ENCODE assay signal across 18 cellular contexts in the genomic region with DNA sequence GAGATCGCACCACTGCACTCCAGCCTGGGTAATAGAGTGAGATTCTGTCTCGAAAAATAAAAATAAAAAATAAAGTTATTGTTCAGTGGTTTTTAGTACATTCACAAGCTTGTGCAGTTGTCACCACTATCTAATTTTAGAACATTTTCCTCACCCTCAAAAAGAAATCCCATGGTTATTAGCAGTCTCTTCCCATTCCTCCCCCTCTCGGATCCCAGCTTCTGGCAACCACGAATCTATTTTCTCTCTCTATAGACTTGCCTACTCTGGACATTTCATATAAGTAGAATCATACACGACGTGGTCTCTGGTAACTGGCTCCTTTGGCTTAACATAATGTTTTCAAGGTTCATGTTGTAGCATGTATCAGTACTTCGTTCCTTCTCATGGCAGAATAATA. TPM values are rescaled to one million over a fixed set of nuclear protein-coding genes. Genes with fewer than 3 reads are reported as not detected.
DNase-seq lines count a peak whose midpoint lies in the region; ATAC-seq, FAIRE-seq and TF ChIP-seq lines count a peak whose summit lies in the region.
"Had no signal": no experiment of that assay in that cellular context is flagged by ENCODE, and none has a peak within 500 bp of the region (broad histone marks: within the 10 kb centered on the region; RNA-seq: fewer than 3 reads in every experiment).

No MANE protein-coding gene starts in this region.

- H3K27ac ChIP-seq in astrocyte (ENCODE audit: low read depth, low read length): no peak overlapping the region
- H3K27ac ChIP-seq: GM23248 had no signal

- H3K4me1 ChIP-seq in astrocyte (ENCODE audit: insufficient read depth, low read length): no peaks in the 10 kb centered on the region

- H3K9ac ChIP-seq in astrocyte (ENCODE audit: low read length): no peak overlapping the region
- H3K9ac ChIP-seq: GM23248 had no signal

- H3K79me2 ChIP-seq in astrocyte (ENCODE audit: insufficient read depth, low read length): peaks cover 22% of the 10 kb centered on the region

- no peaks in the 10 kb centered on the region for H3K9me3 Mint-ChIP-seq in astrocyte (ENCODE audit: unreplicated experiment)
- no peaks in the 10 kb centered on the region for H3K9me3 Mint-ChIP-seq in chondrocyte (ENCODE audit: low read depth)
- no peaks in the 10 kb centered on the region for H3K9me3 Mint-ChIP-seq in activated naive CD4-positive, alpha-beta T cell treated with anti-CD3 and anti-CD28 coated beads, Interleukin-2, amount 50 U/mL, for 72 hours
- H3K9me3 Mint-ChIP-seq: CD4-positive, alpha-beta memory T cell had no signal

- H3K4me3 Mint-ChIP-seq in astrocyte (ENCODE audit: unreplicated experiment) (no peak overlapping the region), chondrocyte (ENCODE audit: unreplicated experiment) (no peak overlapping the region)
- H3K4me3 Mint-ChIP-seq: CD4-positive, alpha-beta memory T cell had no signal

- H3K4me3 ChIP-seq in astrocyte (ENCODE audit: insufficient read depth, low read depth, low read length): no peak overlapping the region
- H3K4me3 ChIP-seq: GM23248 had no signal

- FAIRE-seq in astrocyte (lab: Jason Lieb, UNC): no peak
- FAIRE-seq: G401.6, GM19239, H1 had no signal

- no peaks in the 10 kb centered on the region for H3K27me3 Mint-ChIP-seq in astrocyte (ENCODE audit: low read depth, unreplicated experiment)
- no peaks in the 10 kb centered on the region for H3K27me3 Mint-ChIP-seq in chondrocyte (ENCODE audit: low read depth)

- no peak overlapping the region for H3K4me2 ChIP-seq in astrocyte (ENCODE audit: low read length)

- H3K36me3 ChIP-seq in astrocyte (ENCODE audit: insufficient read depth, low read length): no peaks in the 10 kb centered on the region

- no peak overlapping the region for H2AFZ ChIP-seq in astrocyte (ENCODE audit: low read depth, low read length)
- H2AFZ ChIP-seq: GM23248 had no signal

- H3K36me3 Mint-ChIP-seq in astrocyte (ENCODE audit: low read depth, unreplicated experiment) (peaks cover 2% of the 10 kb centered on the region), chondrocyte (ENCODE audit: low read depth) (no peaks in the 10 kb centered on the region)
- H3K36me3 Mint-ChIP-seq in activated naive CD4-positive, alpha-beta T cell treated with anti-CD3 and anti-CD28 coated beads, Interleukin-2, amount 50 U/mL, for 72 hours: no peaks in the 10 kb centered on the region
- H3K36me3 Mint-ChIP-seq: CD4-positive, alpha-beta memory T cell had no signal

- no peaks in the 10 kb centered on the region for H3K27me3 ChIP-seq in astrocyte (ENCODE audit: insufficient read depth, low read length)

- peaks cover 28% of the 10 kb centered on the region for H4K20me1 ChIP-seq in astrocyte (ENCODE audit: insufficient read depth, low read length)

- no peak for DNase-seq in astrocyte (ENCODE audit: low read depth)
- DNase-seq in chondrocyte (ENCODE audit: low spot score): no peak
- peak; percentile 68 for DNase-seq in myocyte (ENCODE audit: low read depth)
- DNase-seq in activated naive CD4-positive, alpha-beta T cell treated with anti-CD3 and anti-CD28 coated beads, Interleukin-2, amount 50 U/mL, for 72 hours (ENCODE audit: low spot score in 2 of 2): no peak
- DNase-seq in amniotic stem cell (lab: John Stamatoyannopoulos, UW): no peak
- DNase-seq: C1 segment of cervical spinal cord; Calu3; CD4-positive, alpha-beta memory T cell; COR-L47; DMS153; DND-41; GM23248; H7; HCEC 1CT had no signal

- no peaks in the 10 kb centered on the region for H3K9me3 ChIP-seq in astrocyte (ENCODE audit: insufficient read depth, low read depth, low read length)

- TF ChIP-seq CTCF in astrocyte (IDR thresholded peaks at IDR 0.05; ENCODE audit: insufficient read depth, low read depth, low read length): no peak
- TF ChIP-seq CTCF in chondrocyte (IDR thresholded peaks at IDR 0.05): no peak

- H3K4me1 Mint-ChIP-seq in astrocyte (ENCODE audit: low read depth, unreplicated experiment) (peaks cover 15% of the 10 kb centered on the region), chondrocyte (ENCODE audit: low read depth) (peaks cover 40% of the 10 kb centered on the region)
- H3K4me1 Mint-ChIP-seq: CD4-positive, alpha-beta memory T cell had no signal

- no peak for ATAC-seq in activated naive CD4-positive, alpha-beta T cell treated with anti-CD3 and anti-CD28 coated beads, Interleukin-2, amount 50 U/mL, for 72 hours
- ATAC-seq in HG03097 (IDR thresholded peaks at IDR 0.05; ENCODE audit: low FRiP score, unreplicated experiment): no peak

- peak overlapping the region; percentile 4 for H3K27ac Mint-ChIP-seq in astrocyte (ENCODE audit: unreplicated experiment)
- H3K27ac Mint-ChIP-seq in chondrocyte (ENCODE audit: unreplicated experiment): peak overlapping the region; percentile 65
- no peak overlapping the region for H3K27ac Mint-ChIP-seq in activated naive CD4-positive, alpha-beta T cell treated with anti-CD3 and anti-CD28 coated beads, Interleukin-2, amount 50 U/mL, for 72 hours
- H3K27ac Mint-ChIP-seq: CD4-positive, alpha-beta memory T cell had no signal

RNA-seq across cellular contexts. Expression of a gene that starts 38.6 kb away (rescaled TPM):
- total RNA-seq in astrocyte (12.2 and 14.5 TPM in 2 replicates), chondrocyte (26.2 to 46.3 TPM (median 29.3 TPM) in 3 replicates), myocyte (8.2 and 9.7 TPM in 2 replicates)
- 3.5 TPM for polyA plus RNA-seq in myocyte (2012)
- 1 to 10 TPM; 5.6 to 6.5 TPM for total RNA-seq in activated naive CD4-positive, alpha-beta T cell treated with anti-CD3 and anti-CD28 coated beads, Interleukin-2, amount 50 U/mL, for 72 hours
- polyA plus RNA-seq: CD4-positive, alpha-beta memory T cell had no signal

Comparison
In these comparisons a context has a peak if more than half of its experiments do, and no peak if none do; other contexts are left out.
1. H3K27ac Mint-ChIP-seq: peak in astrocyte (single experiment) and chondrocyte (single experiment); none in activated naive CD4-positive, alpha-beta T cell treated with anti-CD3 and anti-CD28 coated beads, Interleukin-2, amount 50 U/mL, for 72 hours (0 of 2).